8 cellular contexts compared by ENCODE assay signal in genomic region chr1:1324084-1324523, GRCh38. TPM values are rescaled to one million over a fixed set of nuclear protein-coding genes. Genes with fewer than 3 reads are reported as not detected.
A peak's percentile ranks its signal among the peaks of the same experiment; 100 is the strongest.
DNase-seq lines count a peak whose midpoint lies in the region; ATAC-seq and TF ChIP-seq lines count a peak whose summit lies in the region.

No MANE protein-coding gene starts in this region.

- H3K4me3 Mint-ChIP-seq in neural crest cell = peak overlapping the region; percentile 88

- H3K4me3 ChIP-seq in right atrium auricular region = peak overlapping the region; percentile 91 to 96
- peak overlapping the region; percentile 99 for H3K4me3 ChIP-seq in colonic mucosa

- H3K9me3 ChIP-seq in right atrium auricular region = no peaks in the 10 kb centered on the region
- no peaks in the 10 kb centered on the region for H3K9me3 ChIP-seq in colonic mucosa

- intact Hi-C loops in left ventricle myocardium superior (cut with micrococcal nuclease) = no loop called here
- intact Hi-C loops in colonic mucosa (cut with DNase I) = no loop called here
- intact Hi-C loops in sciatic nerve (cut with DNase I) = no loop called here
- intact Hi-C loops in posterior cingulate gyrus (cut with DNase I) = loop anchor here (2.0 kb wide), 1 partner anchor 15 kb away; the partner anchor contains the start of gene PUSL1

- no peaks in the 10 kb centered on the region for H3K27me3 Mint-ChIP-seq in neural crest cell (ENCODE audit: low read depth)

- ATAC-seq in left ventricle myocardium superior (no peak), HG03571 (IDR thresholded peaks at IDR 0.05; ENCODE audit: unreplicated experiment) (peak; percentile 15), sciatic nerve (no peak)

- H3K4me1 Mint-ChIP-seq in neural crest cell = peaks cover 14% of the 10 kb centered on the region

- no peak for DNase-seq in right atrium auricular region (ENCODE audit: low spot score)
- DNase-seq in left ventricle myocardium superior = no peak
- DNase-seq in colonic mucosa = no peak
- no peak for DNase-seq in neural crest cell (ENCODE audit: low read depth, low spot score)
- DNase-seq in COR-L47 (lab: John Stamatoyannopoulos, UW) = no peak
- DNase-seq in sciatic nerve (ENCODE audit: low spot score) = no peak
- no peak for DNase-seq in posterior cingulate gyrus

- no peaks in the 10 kb centered on the region for H3K36me3 Mint-ChIP-seq in neural crest cell (ENCODE audit: low read depth)

- H3K9me3 Mint-ChIP-seq in neural crest cell = no peaks in the 10 kb centered on the region

- TF ChIP-seq CTCF in right atrium auricular region (IDR thresholded peaks at IDR 0.05) (no peak), colonic mucosa (IDR thresholded peaks at IDR 0.05) (no peak), neural crest cell (conservative IDR thresholded peaks at IDR 0.05) (no peak)

- peaks cover 0 to 57% of the 10 kb centered on the region in 2 donors for H3K4me1 ChIP-seq in right atrium auricular region
- H3K4me1 ChIP-seq in colonic mucosa = peaks cover 13% of the 10 kb centered on the region

- H3K27ac Mint-ChIP-seq in neural crest cell (ENCODE audit: unreplicated experiment) = no peak overlapping the region

- H3K36me3 ChIP-seq in right atrium auricular region (peaks cover 38% of the 10 kb centered on the region), colonic mucosa (no peaks in the 10 kb centered on the region)

- H3K27me3 ChIP-seq in right atrium auricular region (no peaks in the 10 kb centered on the region), colonic mucosa (no peaks in the 10 kb centered on the region)

- H3K27ac ChIP-seq in right atrium auricular region (peak overlapping the region; percentile 76 to 91), colonic mucosa (peak overlapping the region; percentile 88)

- H3K9ac ChIP-seq in colonic mucosa (ENCODE audit: low read depth in 2 of 2, low read length in 2 of 2) = peak overlapping the region; percentile 71 to 91

RNA-seq across cellular contexts. Expression of gene INTS11, which starts 0.4 kb away (rescaled TPM):
- total RNA-seq in right atrium auricular region = 10 to 100 TPM; 59.6 to 65.2 TPM
- total RNA-seq in left ventricle myocardium superior = 77.2 TPM
- total RNA-seq in colonic mucosa = 100 to 1,000 TPM in 1 of 2 donors, 10 to 100 TPM in 1; 70.6 to 126 TPM
- total RNA-seq in neural crest cell = 137 and 160 TPM in 2 replicates
- total RNA-seq in sciatic nerve = 111 TPM

RNA-seq across cellular contexts. Expression of gene CPTP, which starts 0.5 kb away (rescaled TPM):
- total RNA-seq in right atrium auricular region (10 to 100 TPM; 35.6 to 64.1 TPM), left ventricle myocardium superior (112 TPM), colonic mucosa (10 to 100 TPM; 45.4 to 60.2 TPM), neural crest cell (18.9 and 19.8 TPM in 2 replicates), sciatic nerve (15.7 TPM)

RNA-seq across cellular contexts. Expression of gene TAS1R3, which starts 7.0 kb away (rescaled TPM):
- total RNA-seq in right atrium auricular region (under 1 TPM; 0.30 to 0.35 TPM), left ventricle myocardium superior (0.57 TPM), colonic mucosa (under 1 TPM; 0.24 to 0.57 TPM), neural crest cell (0.64 and 0.68 TPM in 2 replicates), sciatic nerve (0.49 TPM)

RNA-seq across cellular contexts. Expression of gene PUSL1, which starts 15.7 kb away (rescaled TPM):
- 10 to 100 TPM; 14.5 to 24.8 TPM for total RNA-seq in right atrium auricular region
- total RNA-seq in left ventricle myocardium superior = 11.1 TPM
- 10 to 100 TPM; 14.3 to 35.8 TPM for total RNA-seq in colonic mucosa
- 26.3 and 27.9 TPM in 2 replicates for total RNA-seq in neural crest cell
- 11.3 TPM for total RNA-seq in sciatic nerve

RNA-seq across cellular contexts. Expression of gene ACAP3, which starts 16.4 kb away (rescaled TPM):
- total RNA-seq in right atrium auricular region = 10 to 100 TPM; 19.5 to 20.4 TPM
- 60.4 TPM for total RNA-seq in left ventricle myocardium superior
- 10 to 100 TPM; 34.1 to 68.1 TPM for total RNA-seq in colonic mucosa
- 111 and 124 TPM in 2 replicates for total RNA-seq in neural crest cell
- total RNA-seq in sciatic nerve = 74.7 TPM
